Comparison of ENCODE assay signal across 28 cellular contexts in genomic region chr5:104082754-104083153, GRCh38.
"Had no signal": no experiment of that assay in that cellular context is flagged by ENCODE, and none has a peak within 500 bp of the region (broad histone marks: within the 10 kb centered on the region; RNA-seq: fewer than 3 reads in every experiment).

No MANE protein-coding gene starts in this region.

- H3K4me3 ChIP-seq: dorsolateral prefrontal cortex, gastrocnemius medialis, heart left ventricle, hepatocyte, psoas muscle, skin epidermis, spleen, testis, tibial nerve, upper lobe of left lung had no signal

- H3K4me2 ChIP-seq: hepatocyte had no signal

- FAIRE-seq: kidney, urothelium cell line had no signal

- H3K4me1 ChIP-seq: gastrocnemius medialis, heart left ventricle, psoas muscle, spleen, testis, tibial nerve, upper lobe of left lung had no signal

- ATAC-seq: esophagus mucosa; gastrocnemius medialis; heart left ventricle; left lobe of liver; naive thymus-derived CD8-positive, alpha-beta T cell; psoas muscle; right cardiac atrium; stimulated activated memory B cell treated with anti-CD40 and anti-IgM and Interleukin-4, amounts not matched to agents 10 μg/mL and 1 μg/mL and 100 μg/mL, for 72 hours; stimulated activated naive CD8-positive, alpha-beta T cell treated with anti-CD3 and anti-CD28 coated beads, Interleukin-15, Interleukin-2, amounts not matched to agents 100 U/mL and 50 U/mL, for 24 hours had no signal

- H3K79me2 ChIP-seq: hepatocyte had no signal

- H2AFZ ChIP-seq: hepatocyte had no signal

- H3K36me3 ChIP-seq: gastrocnemius medialis, heart left ventricle, spleen, tibial nerve, upper lobe of left lung had no signal

- H3K27ac ChIP-seq: dorsolateral prefrontal cortex, epithelial cell of prostate, gastrocnemius medialis, heart left ventricle, hepatocyte, psoas muscle, skin epidermis, spleen, testis, tibial nerve, upper lobe of left lung had no signal

- H3K9me3 ChIP-seq: gastrocnemius medialis, heart left ventricle, psoas muscle, testis, tibial nerve, upper lobe of left lung had no signal

- DNase-seq: cortex of kidney; dorsolateral prefrontal cortex; effector CD4-positive, alpha-beta T cell; endodermal cell; foreskin fibroblast; gastrocnemius medialis; heart left ventricle; kidney; mesenchymal stem cell; naive thymus-derived CD8-positive, alpha-beta T cell; nephron progenitor cell; nucleus accumbens; psoas muscle; right cardiac atrium; spleen; stimulated activated CD4-positive, alpha-beta T cell treated with anti-CD3 and anti-CD28 coated beads, Interleukin-4, amount 100 ng/mL, for 4 hours; stimulated activated naive CD8-positive, alpha-beta T cell treated with anti-CD3 and anti-CD28 coated beads, Interleukin-15, Interleukin-2, amounts not matched to agents 100 U/mL and 50 U/mL, for 24 hours; substantia nigra; testis; upper lobe of left lung had no signal

- H3K27me3 ChIP-seq: dorsolateral prefrontal cortex, gastrocnemius medialis, heart left ventricle, hepatocyte, spleen, testis, tibial nerve, upper lobe of left lung had no signal
